In genomic region chr10:95363303-95363912, GRCh38 we compare ENCODE assay signal across 8 cellular contexts.
DNase-seq lines count a peak whose midpoint lies in the region; ATAC-seq and TF ChIP-seq lines count a peak whose summit lies in the region.

No MANE protein-coding gene starts in this region.

- intact Hi-C loops in left lung (cut with DNase I), result loop anchor here in 1 of 2 donors (5.0 to 10.0 kb wide), 2 partner anchors 116 to 149 kb away; no protein-coding TSS in a partner anchor

- ATAC-seq in GM21737 (IDR thresholded peaks at IDR 0.05; ENCODE audit: unreplicated experiment) (peak; percentile 68), left lung (peak; percentile 81)
- peak; percentile 66 for ATAC-seq in stimulated activated naive CD8-positive, alpha-beta T cell treated with anti-CD3 and anti-CD28 coated beads, Interleukin-15, amount 100 ng/mL, for 72 hours

- H3K27me3 ChIP-seq in left lung, result no peaks in the 10 kb centered on the region

- peak; percentile 13 for DNase-seq in activated naive CD4-positive, alpha-beta T cell treated with Interleukin-2 at 50 U/mL for 16 hours
- no peak for DNase-seq in activated naive CD4-positive, alpha-beta T cell treated with anti-CD3 and anti-CD28 coated beads, Interleukin-2, amount 50 U/mL, for 16 hours
- peak; percentile 49 for DNase-seq in LHCN-M2 (ENCODE audit: low read depth)
- DNase-seq in SHP77 (lab: John Stamatoyannopoulos, UW), result peak; percentile 45 to 46
- peak; percentile 80 to 81 for DNase-seq in cardiac fibroblast (ENCODE audit: low read depth in 2 of 2)
- DNase-seq in left lung, result no peak
- peak; percentile 40 to 50 for DNase-seq in stimulated activated naive CD8-positive, alpha-beta T cell treated with anti-CD3 and anti-CD28 coated beads, Interleukin-15, amount 100 ng/mL, for 72 hours

- H3K27ac ChIP-seq in left lung, result no peak overlapping the region

- peaks cover 0 to 5% of the 10 kb centered on the region in 2 donors for H3K4me1 ChIP-seq in left lung

- peaks cover 10% of the 10 kb centered on the region for H3K27me3 Mint-ChIP-seq in stimulated activated naive CD8-positive, alpha-beta T cell treated with anti-CD3 and anti-CD28 coated beads, Interleukin-15, amount 100 ng/mL, for 72 hours

- peak overlapping the region in 1 of 2 donors; percentile 83 for H3K27ac Mint-ChIP-seq in stimulated activated naive CD8-positive, alpha-beta T cell treated with anti-CD3 and anti-CD28 coated beads, Interleukin-15, amount 100 ng/mL, for 72 hours

- TF ChIP-seq CTCF in cardiac fibroblast (IDR thresholded peaks at IDR 0.05; ENCODE audit: low read depth, low read length) (peak; percentile 84), left lung (IDR thresholded peaks at IDR 0.05) (peak; percentile 86 to 92)

- H3K9me3 ChIP-seq in left lung, result no peaks in the 10 kb centered on the region

- H3K4me3 Mint-ChIP-seq in stimulated activated naive CD8-positive, alpha-beta T cell treated with anti-CD3 and anti-CD28 coated beads, Interleukin-15, amount 100 ng/mL, for 72 hours, result no peak overlapping the region

- H3K36me3 ChIP-seq in left lung, result no peaks in the 10 kb centered on the region

- no peak overlapping the region for H3K4me3 ChIP-seq in cardiac fibroblast (replicated peaks in 1 of 2; ENCODE audit: low read depth in 2 of 2, low read length in 2 of 2)
- no peak overlapping the region for H3K4me3 ChIP-seq in left lung

- H3K9me3 Mint-ChIP-seq in stimulated activated naive CD8-positive, alpha-beta T cell treated with anti-CD3 and anti-CD28 coated beads, Interleukin-15, amount 100 ng/mL, for 72 hours, result no peaks in the 10 kb centered on the region

- H3K4me1 Mint-ChIP-seq in stimulated activated naive CD8-positive, alpha-beta T cell treated with anti-CD3 and anti-CD28 coated beads, Interleukin-15, amount 100 ng/mL, for 72 hours, result no peaks in the 10 kb centered on the region

Comparison
In these comparisons a context has a peak if more than half of its experiments do, and no peak if none do; other contexts are left out.
1. DNase-seq: peak in activated naive CD4-positive, alpha-beta T cell treated with Interleukin-2 at 50 U/mL for 16 hours (single experiment), LHCN-M2 (single experiment), SHP77 (2 of 2), cardiac fibroblast (2 of 2) and stimulated activated naive CD8-positive, alpha-beta T cell treated with anti-CD3 and anti-CD28 coated beads, Interleukin-15, amount 100 ng/mL, for 72 hours (2 of 2); none in activated naive CD4-positive, alpha-beta T cell treated with anti-CD3 and anti-CD28 coated beads, Interleukin-2, amount 50 U/mL, for 16 hours (single experiment) and left lung (0 of 2).
2. Peak in every context shown above with its lines, with median percentiles within 50 percentile points of each other: ATAC-seq.